Comparison of ENCODE assay signal across 10 cellular contexts in genomic region chr11:76823481-76824028, GRCh38. TPM values are rescaled to one million over a fixed set of nuclear protein-coding genes. Genes with fewer than 3 reads are reported as not detected.
DNase-seq lines count a peak whose midpoint lies in the region; ATAC-seq, FAIRE-seq and TF ChIP-seq lines count a peak whose summit lies in the region.
"Had no signal": no experiment of that assay in that cellular context is flagged by ENCODE, and none has a peak within 500 bp of the region (broad histone marks: within the 10 kb centered on the region; RNA-seq: fewer than 3 reads in every experiment).

No MANE protein-coding gene starts in this region.

- CTCF ChIA-PET in WTC11 (lab: Charles Lee): interaction anchor here (0.7 to 2.4 kb wide), 6 partner anchors 14 to 143 kb away, joined by 3 to 11 read pairs (median 4); no protein-coding TSS in a partner anchor

- WGBS in smooth muscle cell (ENCODE audit: low lambda C conversion rate): 56% methylated on average over 9 of the region's 9 CpGs

- H3K27ac Mint-ChIP-seq in WTC11: no peak overlapping the region

- H3K27me3 Mint-ChIP-seq in WTC11 (ENCODE audit: low read depth): no peaks in the 10 kb centered on the region

- H3K4me3 Mint-ChIP-seq in WTC11: no peak overlapping the region

- peak overlapping the region; percentile 54 for H3K9ac ChIP-seq in smooth muscle cell (ENCODE audit: low read depth)

- no peak overlapping the region for H3K4me2 ChIP-seq in smooth muscle cell

- H2AFZ ChIP-seq in smooth muscle cell (ENCODE audit: low read depth): no peak overlapping the region

- peaks cover 25% of the 10 kb centered on the region for H3K9me3 Mint-ChIP-seq in WTC11

- intact Hi-C loops in left cardiac atrium (cut with DNase I) (no loop called here), dorsolateral prefrontal cortex (cut with DNase I) (no loop called here)

- peaks cover 20% of the 10 kb centered on the region for H3K4me1 Mint-ChIP-seq in WTC11

- no peaks in the 10 kb centered on the region for H3K36me3 ChIP-seq in smooth muscle cell (ENCODE audit: low read depth)

- FAIRE-seq in GM12891 (lab: Jason Lieb, UNC): no peak

- no peaks in the 10 kb centered on the region for H4K20me1 ChIP-seq in smooth muscle cell (ENCODE audit: low read depth)

- H3K79me2 ChIP-seq in smooth muscle cell (ENCODE audit: low read depth): no peaks in the 10 kb centered on the region

- H3K4me3 ChIP-seq in smooth muscle cell: no peak overlapping the region
- no peak overlapping the region for H3K4me3 ChIP-seq in dorsolateral prefrontal cortex

- peaks cover 22% of the 10 kb centered on the region for H3K36me3 Mint-ChIP-seq in WTC11

- no peak for TF ChIP-seq POLR2A in GM12891 (IDR thresholded peaks at IDR 0.05; ENCODE audit: low read depth, low read length)

- H3K27me3 ChIP-seq in smooth muscle cell (ENCODE audit: low read depth) (no peaks in the 10 kb centered on the region), dorsolateral prefrontal cortex (no peaks in the 10 kb centered on the region)

- H3K27ac ChIP-seq in smooth muscle cell (ENCODE audit: low read depth) (peak overlapping the region; percentile 84), dorsolateral prefrontal cortex (peak overlapping the region in 5 of 59 donors; percentile 9 to 46 (median 16))

- POLR2A ChIA-PET in WTC11 (lab: Charles Lee): interaction anchor here (0.5 kb wide), 1 partner anchor 220 kb away, joined by 5 read pairs; no protein-coding TSS in a partner anchor

- H3K4me1 ChIP-seq in smooth muscle cell (ENCODE audit: low read depth): no peaks in the 10 kb centered on the region

- DNase-seq in HPDE6-E6E7 (ENCODE audit: extremely low spot score) (peak; percentile 57), WTC11 (ENCODE audit: low spot score) (no peak), left cardiac atrium (peak; percentile 55), smooth muscle cell (lab: John Stamatoyannopoulos, UW; ENCODE audit: unreplicated experiment) (no peak), dorsolateral prefrontal cortex (no peak), GM12891 (ENCODE audit: insufficient read length, low spot score) (no peak), NCI-H2227 treated with DMSO at 0.1 percent for 48 hours (lab: John Stamatoyannopoulos, UW) (no peak)
- DNase-seq: activated effector memory CD4-positive, alpha-beta T cell treated with Interleukin-2 at 50 U/mL for 16 hours; NCI-H187 treated with DMSO at 0.1 percent for 48 hours had no signal

- no peaks in the 10 kb centered on the region for H3F3A ChIP-seq in smooth muscle cell (ENCODE audit: low read depth)

- H3K9me3 ChIP-seq in smooth muscle cell (replicated peaks; ENCODE audit: low read depth): no peaks in the 10 kb centered on the region

- peak; percentile 63 for ATAC-seq in WTC11
- ATAC-seq in left cardiac atrium: peak; percentile 81 to 86
- ATAC-seq in GM18519 (IDR thresholded peaks at IDR 0.05; ENCODE audit: low FRiP score, unreplicated experiment): no peak

- TF ChIP-seq CTCF in WTC11 (IDR thresholded peaks at IDR 0.05) (no peak), smooth muscle cell (IDR thresholded peaks at IDR 0.05; ENCODE audit: borderline replicate concordance, insufficient read depth, poor library complexity, severe bottlenecking) (no peak), dorsolateral prefrontal cortex (IDR thresholded peaks at IDR 0.05 in 54 of 56, conservative IDR thresholded peaks at IDR 0.05 in 2 of 56; ENCODE audit: low read depth in 1 of 56, partially characterized antibody in 56 of 56) (no peak)

TF ChIP-seq in WTC11, 78 proteins besides CTCF, POLR2A, EP300 and RAD21 (continues in another document):
- TF ChIP-seq JAZF1 (CRISPR knock-in tag; IDR thresholded peaks at IDR 0.05) (no peak), NFATC4 (CRISPR knock-in tag; IDR thresholded peaks at IDR 0.05) (no peak), CBFB (CRISPR knock-in tag; IDR thresholded peaks at IDR 0.05; ENCODE audit: low read depth) (no peak), ZNF232 (CRISPR knock-in tag; IDR thresholded peaks at IDR 0.05) (no peak), HMGA2 (CRISPR knock-in tag; IDR thresholded peaks at IDR 0.05) (no peak), IRF2 (CRISPR knock-in tag; IDR thresholded peaks at IDR 0.05; ENCODE audit: borderline replicate concordance, low read depth) (no peak), TEAD4 (CRISPR knock-in tag; IDR thresholded peaks at IDR 0.05) (no peak)
- TF ChIP-seq, protein P1, sequence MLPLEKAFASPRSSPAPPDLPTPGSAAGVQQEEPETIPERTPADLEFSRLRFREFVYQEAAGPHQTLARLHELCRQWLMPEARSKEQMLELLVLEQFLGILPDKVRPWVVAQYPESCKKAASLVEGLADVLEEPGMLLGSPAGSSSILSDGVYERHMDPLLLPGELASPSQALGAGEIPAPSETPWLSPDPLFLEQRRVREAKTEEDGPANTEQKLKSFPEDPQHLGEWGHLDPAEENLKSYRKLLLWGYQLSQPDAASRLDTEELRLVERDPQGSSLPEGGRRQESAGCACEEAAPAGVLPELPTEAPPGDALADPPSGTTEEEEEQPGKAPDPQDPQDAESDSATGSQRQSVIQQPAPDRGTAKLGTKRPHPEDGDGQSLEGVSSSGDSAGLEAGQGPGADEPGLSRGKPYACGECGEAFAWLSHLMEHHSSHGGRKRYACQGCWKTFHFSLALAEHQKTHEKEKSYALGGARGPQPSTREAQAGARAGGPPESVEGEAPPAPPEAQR (CRISPR knock-in tag; IDR thresholded peaks at IDR 0.05): no peak
- TF ChIP-seq, protein P2, sequence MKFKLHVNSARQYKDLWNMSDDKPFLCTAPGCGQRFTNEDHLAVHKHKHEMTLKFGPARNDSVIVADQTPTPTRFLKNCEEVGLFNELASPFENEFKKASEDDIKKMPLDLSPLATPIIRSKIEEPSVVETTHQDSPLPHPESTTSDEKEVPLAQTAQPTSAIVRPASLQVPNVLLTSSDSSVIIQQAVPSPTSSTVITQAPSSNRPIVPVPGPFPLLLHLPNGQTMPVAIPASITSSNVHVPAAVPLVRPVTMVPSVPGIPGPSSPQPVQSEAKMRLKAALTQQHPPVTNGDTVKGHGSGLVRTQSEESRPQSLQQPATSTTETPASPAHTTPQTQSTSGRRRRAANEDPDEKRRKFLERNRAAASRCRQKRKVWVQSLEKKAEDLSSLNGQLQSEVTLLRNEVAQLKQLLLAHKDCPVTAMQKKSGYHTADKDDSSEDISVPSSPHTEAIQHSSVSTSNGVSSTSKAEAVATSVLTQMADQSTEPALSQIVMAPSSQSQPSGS (CRISPR knock-in tag; IDR thresholded peaks at IDR 0.05; ENCODE audit: borderline replicate concordance, low read depth): no peak

TF ChIP-seq in GM12891, 5 proteins besides CTCF, POLR2A, EP300 and RAD21:
- TF ChIP-seq PAX5 (IDR thresholded peaks at IDR 0.05; ENCODE audit: insufficient read depth, low read length, severe bottlenecking) (no peak), POU2F2 (IDR thresholded peaks at IDR 0.05; ENCODE audit: low read depth, low read length) (no peak)

RNA-seq across cellular contexts. Expression of gene ACER3, which starts 37.2 kb away (rescaled TPM):
- total RNA-seq in WTC11 (2021) (12.3 to 13.7 TPM (median 12.8 TPM) in 3 replicates), left cardiac atrium (10 to 100 TPM; 12.5 to 18.1 TPM), smooth muscle cell (16.8 and 25.7 TPM in 2 replicates), dorsolateral prefrontal cortex (10 to 100 TPM; 24.6 to 97.5 (median 41.3) TPM)
- 6.8 and 14.0 TPM in 2 replicates for polyA plus RNA-seq in smooth muscle cell
- polyA plus RNA-seq in GM12891 (2012; ENCODE audit: low read depth, missing spikeins): 2.5 TPM

RNA-seq across cellular contexts. Expression of gene TSKU, which starts 40.4 kb away (rescaled TPM):
- total RNA-seq in WTC11 (2021) (24.0 to 30.3 TPM (median 24.4 TPM) in 3 replicates), left cardiac atrium (10 to 100 TPM; 27.7 to 33.3 TPM), smooth muscle cell (75.2 and 76.5 TPM in 2 replicates), dorsolateral prefrontal cortex (1 to 10 TPM; 1.3 to 8.5 (median 3.4) TPM)
- polyA plus RNA-seq in smooth muscle cell: 122 and 144 TPM in 2 replicates
- polyA plus RNA-seq in GM12891 (2012; ENCODE audit: low read depth, missing spikeins): 0.62 TPM

Comparison
In these comparisons a context has a peak if more than half of its experiments do, and no peak if none do; other contexts are left out.
1. DNase-seq: peak in HPDE6-E6E7 (single experiment) and left cardiac atrium (single experiment); none in WTC11 (single experiment), smooth muscle cell (single experiment), dorsolateral prefrontal cortex (0 of 10), GM12891 (single experiment) and NCI-H2227 treated with DMSO at 0.1 percent for 48 hours (single experiment).